8 cellular contexts compared by ENCODE assay signal in genomic region chrX:126806784-126807183, GRCh38. TPM values are rescaled to one million over a fixed set of nuclear protein-coding genes. Genes with fewer than 3 reads are reported as not detected.
"Had no signal": no experiment of that assay in that cellular context is flagged by ENCODE, and none has a peak within 500 bp of the region (broad histone marks: within the 10 kb centered on the region; RNA-seq: fewer than 3 reads in every experiment).

No MANE protein-coding gene starts in this region.

RNA-seq across cellular contexts. Expression of gene PRR32, which starts 12.7 kb away (rescaled TPM):
- total RNA-seq: OCI-LY7, PC-3, PC-9, Peyer's patch, RPMI7951, SJSA1, SK-MEL-5 had no signal
- polyA plus RNA-seq: SK-N-SH had no signal
